30 cellular contexts compared by ENCODE assay signal in genomic region chr15:74046275-74046674, GRCh38. TPM values are rescaled to one million over a fixed set of nuclear protein-coding genes. Genes with fewer than 3 reads are reported as not detected.
"Had no signal": no experiment of that assay in that cellular context is flagged by ENCODE, and none has a peak within 500 bp of the region (broad histone marks: within the 10 kb centered on the region; RNA-seq: fewer than 3 reads in every experiment).

No MANE protein-coding gene starts in this region.

- H3K27ac Mint-ChIP-seq: activated CD4-positive, alpha-beta memory T cell treated with anti-CD3 and anti-CD28 coated beads, Interleukin-2, amount 10 ng/mL, durations not matched to agents 7 days and 5 days; activated CD4-positive, alpha-beta T cell treated with anti-CD3 and anti-CD28 coated beads for 36 hours; activated CD8-positive, alpha-beta memory T cell treated with anti-CD3 and anti-CD28 coated beads, Interleukin-2, amount 10 ng/mL, durations not matched to agents 7 days and 5 days; activated naive CD4-positive, alpha-beta T cell treated with anti-CD3 and anti-CD28 coated beads, Interleukin-2, amount 10 ng/mL, durations not matched to agents 7 days and 5 days; activated naive CD8-positive, alpha-beta T cell; T-helper 1 cell treated with Interleukin-12 subunit alpha and Interleukin-12 subunit beta and Interleukin-4 antibody, amounts not matched to agents 30 μg/mL and 1 μg/mL, for 36 hours; T-helper 2 cell treated with Interferon-gamma antibody and Interleukin-4, amounts not matched to agents 5 μg/mL and 100 μg/mL, for 36 hours; WTC11 had no signal

- H3K4me3 Mint-ChIP-seq: activated CD4-positive, alpha-beta memory T cell treated with anti-CD3 and anti-CD28 coated beads, Interleukin-2, amount 10 ng/mL, durations not matched to agents 7 days and 5 days; activated CD4-positive, alpha-beta T cell treated with anti-CD3 and anti-CD28 coated beads for 36 hours; activated CD8-positive, alpha-beta memory T cell treated with anti-CD3 and anti-CD28 coated beads, Interleukin-2, amount 10 ng/mL, durations not matched to agents 7 days and 5 days; activated naive CD4-positive, alpha-beta T cell treated with anti-CD3 and anti-CD28 coated beads, Interleukin-2, amount 10 ng/mL, durations not matched to agents 7 days and 5 days; activated naive CD8-positive, alpha-beta T cell; T-helper 1 cell treated with Interleukin-12 subunit alpha and Interleukin-12 subunit beta and Interleukin-4 antibody, amounts not matched to agents 30 μg/mL and 1 μg/mL, for 36 hours; T-helper 2 cell treated with Interferon-gamma antibody and Interleukin-4, amounts not matched to agents 5 μg/mL and 100 μg/mL, for 36 hours; WTC11 had no signal

- H3K27ac ChIP-seq: KMS-11, SJSA1 had no signal

- DNase-seq: activated CD4-positive, alpha-beta memory T cell treated with anti-CD3 and anti-CD28 coated beads, Interleukin-2, amount 10 ng/mL, durations not matched to agents 7 days and 5 days; activated CD4-positive, alpha-beta T cell treated with anti-CD3 and anti-CD28 coated beads for 36 hours; activated CD8-positive, alpha-beta memory T cell treated with anti-CD3 and anti-CD28 coated beads for 24 hours; activated CD8-positive, alpha-beta memory T cell treated with anti-CD3 and anti-CD28 coated beads, Interleukin-2, amount 10 ng/mL, durations not matched to agents 7 days and 5 days; activated CD8-positive, alpha-beta memory T cell treated with anti-CD3 and anti-CD28 coated beads, Interleukin-2, amount 50 U/mL, for 48 hours; activated effector memory CD4-positive, alpha-beta T cell treated with Interleukin-2 at 50 U/mL for 16 hours; activated naive CD4-positive, alpha-beta T cell treated with anti-CD3 and anti-CD28 coated beads, Interleukin-2, amount 10 ng/mL, durations not matched to agents 7 days and 5 days; activated T-cell treated with anti-CD3 and anti-CD28 coated beads, Interleukin-2, amount 50 U/mL, for 48 hours; amygdala; caudate nucleus; NCI-H1092 treated with DMSO at 0.1 percent for 48 hours; NCI-H1417 treated with DMSO at 0.1 percent for 48 hours; NCI-H1694; NCI-H2029; NCI-H345; NCI-H524 treated with DMSO at 0.1 percent for 48 hours; SHP77 treated with DMSO at 0.1 percent for 48 hours; SK-N-SH had no signal

- H3K9me3 Mint-ChIP-seq: activated CD4-positive, alpha-beta memory T cell treated with anti-CD3 and anti-CD28 coated beads, Interleukin-2, amount 10 ng/mL, durations not matched to agents 7 days and 5 days; activated naive CD4-positive, alpha-beta T cell treated with anti-CD3 and anti-CD28 coated beads, Interleukin-2, amount 10 ng/mL, durations not matched to agents 7 days and 5 days; T-helper 1 cell treated with Interleukin-12 subunit alpha and Interleukin-12 subunit beta and Interleukin-4 antibody, amounts not matched to agents 30 μg/mL and 1 μg/mL, for 36 hours; T-helper 2 cell treated with Interferon-gamma antibody and Interleukin-4, amounts not matched to agents 5 μg/mL and 100 μg/mL, for 36 hours; WTC11 had no signal

- H3K9me3 ChIP-seq: ascending aorta, SK-N-SH had no signal

- H3K27me3 ChIP-seq: ascending aorta, SJSA1 had no signal

- H3K4me2 ChIP-seq: KMS-11, SK-N-SH had no signal

- ATAC-seq: activated CD4-positive, alpha-beta T cell treated with anti-CD3 and anti-CD28 coated beads for 36 hours; activated CD4-positive, CD25-positive, alpha-beta regulatory T cell treated with anti-CD3 and anti-CD28 coated beads, Interleukin-2, amount 50 U/mL, for 24 hours; activated CD8-positive, alpha-beta memory T cell treated with anti-CD3 and anti-CD28 coated beads, Interleukin-2, amount 10 ng/mL, durations not matched to agents 7 days and 5 days; Panc1; WTC11 had no signal

- H3K27me3 Mint-ChIP-seq: activated CD4-positive, alpha-beta memory T cell treated with anti-CD3 and anti-CD28 coated beads, Interleukin-2, amount 10 ng/mL, durations not matched to agents 7 days and 5 days; activated CD4-positive, alpha-beta T cell treated with anti-CD3 and anti-CD28 coated beads for 36 hours; activated CD8-positive, alpha-beta memory T cell treated with anti-CD3 and anti-CD28 coated beads, Interleukin-2, amount 10 ng/mL, durations not matched to agents 7 days and 5 days; activated naive CD8-positive, alpha-beta T cell had no signal

- H3K36me3 Mint-ChIP-seq: activated CD8-positive, alpha-beta memory T cell treated with anti-CD3 and anti-CD28 coated beads, Interleukin-2, amount 10 ng/mL, durations not matched to agents 7 days and 5 days; activated naive CD8-positive, alpha-beta T cell had no signal

- H3K4me3 ChIP-seq: ascending aorta, SJSA1 had no signal

RNA-seq across cellular contexts. Expression of gene GOLGA6A, which starts 36.1 kb away (rescaled TPM):
- total RNA-seq: activated CD4-positive, alpha-beta memory T cell treated with anti-CD3 and anti-CD28 coated beads, Interleukin-2, amount 10 ng/mL, durations not matched to agents 7 days and 5 days; activated CD4-positive, alpha-beta T cell treated with anti-CD3 and anti-CD28 coated beads for 36 hours; activated CD8-positive, alpha-beta memory T cell treated with anti-CD3 and anti-CD28 coated beads, Interleukin-2, amount 10 ng/mL, durations not matched to agents 7 days and 5 days; ascending aorta; LHCN-M2; NCI-H460; RPMI7951; SJSA1 had no signal
